ENCODE assay signal across 7 cellular contexts in genomic region chr17:1649844-1650409, GRCh38. TPM values are rescaled to one million over a fixed set of nuclear protein-coding genes. Genes with fewer than 3 reads are reported as not detected.
DNase-seq lines count a peak whose midpoint lies in the region; ATAC-seq and TF ChIP-seq lines count a peak whose summit lies in the region.

TSS of gene RILP (minus strand) at chr17:1649866. CDS start at chr17:1649804, 62 bp downstream.

- H3K27ac ChIP-seq in foreskin keratinocyte = no peak within 1 kb of the TSS

- H3K27ac Mint-ChIP-seq in IgD-negative memory B cell (peak within 1 kb of the TSS; percentile 43 to 78 (median 74)), neural crest cell (ENCODE audit: unreplicated experiment) (no peak within 1 kb of the TSS)
- peak within 1 kb of the TSS; percentile 72 for H3K27ac Mint-ChIP-seq in activated CD4-positive, alpha-beta T cell treated with anti-CD3 and anti-CD28 coated beads, Interleukin-2, amount 10 ng/mL, durations not matched to agents 7 days and 5 days

- H3K36me3 Mint-ChIP-seq in IgD-negative memory B cell (no peaks in the 10 kb centered on the region), neural crest cell (ENCODE audit: low read depth) (peaks cover 13% of the 10 kb centered on the region)
- peaks cover 34% of the 10 kb centered on the region for H3K36me3 Mint-ChIP-seq in activated CD4-positive, alpha-beta T cell treated with anti-CD3 and anti-CD28 coated beads, Interleukin-2, amount 10 ng/mL, durations not matched to agents 7 days and 5 days (ENCODE audit: low read depth)

- ATAC-seq in foreskin keratinocyte = peak; percentile 53
- no peak for ATAC-seq in HG03108 (IDR thresholded peaks at IDR 0.05; ENCODE audit: unreplicated experiment)

- peaks cover 3% of the 10 kb centered on the region for H3K4me1 ChIP-seq in foreskin keratinocyte

- H3K4me1 Mint-ChIP-seq in IgD-negative memory B cell (peaks cover 0 to 2% (median 0%) of the 10 kb centered on the region in 3 donors), neural crest cell (peaks cover 21% of the 10 kb centered on the region)
- H3K4me1 Mint-ChIP-seq in activated CD4-positive, alpha-beta T cell treated with anti-CD3 and anti-CD28 coated beads, Interleukin-2, amount 10 ng/mL, durations not matched to agents 7 days and 5 days = peaks cover 24% of the 10 kb centered on the region

- CTCF ChIA-PET in activated CD4-positive, alpha-beta T cell treated with anti-CD3 and anti-CD28 coated beads, Interleukin-2, amount 10 ng/mL, durations not matched to agents 7 days and 5 days (lab: Charles Lee) = interaction anchor here (0.6 to 3.0 kb wide), 29 partner anchors 9 to 394 kb away, joined by 3 to 29 read pairs (median 4); partner anchors contain the start of genes INPP5K, PRPF8 and SLC43A2

- no peaks in the 10 kb centered on the region for H3K9me3 Mint-ChIP-seq in IgD-negative memory B cell
- H3K9me3 Mint-ChIP-seq in activated CD4-positive, alpha-beta T cell treated with anti-CD3 and anti-CD28 coated beads, Interleukin-2, amount 10 ng/mL, durations not matched to agents 7 days and 5 days = no peaks in the 10 kb centered on the region
- no peaks in the 10 kb centered on the region for H3K9me3 Mint-ChIP-seq in neural crest cell

- H3K4me3 Mint-ChIP-seq in IgD-negative memory B cell (peak within 1 kb of the TSS; percentile 55 to 84 (median 74)), neural crest cell (peak within 1 kb of the TSS; percentile 72)
- peak within 1 kb of the TSS; percentile 66 for H3K4me3 Mint-ChIP-seq in activated CD4-positive, alpha-beta T cell treated with anti-CD3 and anti-CD28 coated beads, Interleukin-2, amount 10 ng/mL, durations not matched to agents 7 days and 5 days

- H3K4me3 ChIP-seq in GM12864 (ENCODE audit: low read depth, low read length) = peak within 1 kb of the TSS; percentile 63

- DNase-seq in GM12864 (ENCODE audit: low read depth) (no peak), foreskin keratinocyte (peak; percentile 33 to 64), neural crest cell (ENCODE audit: low read depth, low spot score) (no peak), kidney glomerular epithelial cell (lab: John Stamatoyannopoulos, UW) (no peak)
- DNase-seq in activated CD4-positive, alpha-beta T cell treated with anti-CD3 and anti-CD28 coated beads, Interleukin-2, amount 10 ng/mL, durations not matched to agents 7 days and 5 days = no peak

- POLR2A ChIA-PET in activated CD4-positive, alpha-beta T cell treated with anti-CD3 and anti-CD28 coated beads, Interleukin-2, amount 10 ng/mL, durations not matched to agents 7 days and 5 days (lab: Charles Lee) = interaction anchor here (0.9 kb wide), 1 partner anchor 18 kb away, joined by 3 read pairs; no protein-coding TSS in a partner anchor

- TF ChIP-seq CTCF in GM12864 (IDR thresholded peaks at IDR 0.05; ENCODE audit: low read depth, low read length, missing control alignments) (no peak), foreskin keratinocyte (conservative IDR thresholded peaks at IDR 0.05) (no peak), neural crest cell (conservative IDR thresholded peaks at IDR 0.05) (no peak)

- H3K27me3 ChIP-seq in foreskin keratinocyte = no peaks in the 10 kb centered on the region

- H3K27me3 Mint-ChIP-seq in IgD-negative memory B cell = no peaks in the 10 kb centered on the region
- H3K27me3 Mint-ChIP-seq in activated CD4-positive, alpha-beta T cell treated with anti-CD3 and anti-CD28 coated beads, Interleukin-2, amount 10 ng/mL, durations not matched to agents 7 days and 5 days = no peaks in the 10 kb centered on the region
- H3K27me3 Mint-ChIP-seq in neural crest cell (ENCODE audit: low read depth) = peaks cover 11% of the 10 kb centered on the region

RNA-seq across cellular contexts. Expression of gene RILP, which starts in this region (rescaled TPM):
- 2.6 TPM for polyA plus RNA-seq in IgD-negative memory B cell
- 1 to 10 TPM; 2.6 to 3.9 TPM for total RNA-seq in activated CD4-positive, alpha-beta T cell treated with anti-CD3 and anti-CD28 coated beads, Interleukin-2, amount 10 ng/mL, durations not matched to agents 7 days and 5 days
- 5.1 and 5.5 TPM in 2 replicates for total RNA-seq in foreskin keratinocyte
- polyA plus RNA-seq in foreskin keratinocyte = 6.7 and 7.5 TPM in 2 replicates
- total RNA-seq in neural crest cell = 1.2 and 1.8 TPM in 2 replicates

Comparison
In these comparisons a context has a peak if more than half of its experiments do, and no peak if none do; other contexts are left out.
1. DNase-seq: peak in foreskin keratinocyte (2 of 2); none in GM12864 (single experiment), activated CD4-positive, alpha-beta T cell treated with anti-CD3 and anti-CD28 coated beads, Interleukin-2, amount 10 ng/mL, durations not matched to agents 7 days and 5 days (single experiment), neural crest cell (single experiment) and kidney glomerular epithelial cell (single experiment).
2. Peak in every context shown above with its lines, with median percentiles within 50 percentile points of each other: H3K4me3 Mint-ChIP-seq.